Comparison of ENCODE assay signal across 29 cellular contexts in genomic region chr10:16728266-16728665, GRCh38.
"Had no signal": no experiment of that assay in that cellular context is flagged by ENCODE, and none has a peak within 500 bp of the region (broad histone marks: within the 10 kb centered on the region; RNA-seq: fewer than 3 reads in every experiment).

No MANE protein-coding gene starts in this region.

- H3K4me3 ChIP-seq: adrenal gland, body of pancreas, colonic mucosa, esophagus muscularis mucosa, gastroesophageal sphincter, heart right ventricle, hepatocyte had no signal

- H3K36me3 ChIP-seq: adrenal gland, colonic mucosa, WERI-Rb-1 had no signal

- H3K4me2 ChIP-seq: hepatocyte had no signal

- H3K27me3 ChIP-seq: adrenal gland, body of pancreas, colonic mucosa, esophagus muscularis mucosa, gastroesophageal sphincter, heart right ventricle, hepatocyte had no signal

- H2AFZ ChIP-seq: hepatocyte had no signal

- H3K9me3 ChIP-seq: adrenal gland, body of pancreas, colonic mucosa, esophagus muscularis mucosa, gastroesophageal sphincter had no signal

- ATAC-seq: activated CD4-positive, alpha-beta T cell treated with anti-CD3 and anti-CD28 coated beads for 36 hours; activated CD8-positive, alpha-beta memory T cell treated with anti-CD3 and anti-CD28 coated beads, Interleukin-2, amount 10 ng/mL, durations not matched to agents 7 days and 5 days; activated CD8-positive, alpha-beta T cell treated with anti-CD3 and anti-CD28 coated beads, Interleukin-2, amount 10 ng/mL, durations not matched to agents 7 days and 5 days; activated naive CD8-positive, alpha-beta T cell treated with anti-CD3 and anti-CD28 coated beads, Interleukin-2, amount 50 U/mL, for 24 hours; body of pancreas; gastroesophageal sphincter; heart right ventricle had no signal

- DNase-seq: activated B cell treated with CpG ODN at 0.5 μM for 24 hours; activated CD4-positive, alpha-beta memory T cell treated with anti-CD3 and anti-CD28 coated beads for 36 hours; activated CD4-positive, alpha-beta T cell treated with anti-CD3 and anti-CD28 coated beads for 36 hours; activated CD4-positive, alpha-beta T cell treated with anti-CD3 and anti-CD28 coated beads, Interleukin-2, amount 10 ng/mL, durations not matched to agents 24 days and 14 days; activated CD4-positive, CD25-positive, alpha-beta regulatory T cell treated with anti-CD3 and anti-CD28 coated beads, Interleukin-2, amount 50 U/mL, for 72 hours; activated CD8-positive, alpha-beta memory T cell treated with anti-CD3 and anti-CD28 coated beads, Interleukin-2, amount 10 ng/mL, durations not matched to agents 7 days and 5 days; activated CD8-positive, alpha-beta memory T cell treated with anti-CD3 and anti-CD28 coated beads, Interleukin-2, amount 50 U/mL, for 4 hours; activated CD8-positive, alpha-beta T cell treated with anti-CD3 and anti-CD28 coated beads, Interleukin-2, amount 10 ng/mL, durations not matched to agents 7 days and 5 days; activated effector memory CD4-positive, alpha-beta T cell treated with anti-CD3 and anti-CD28 coated beads, Interleukin-2, amount 50 U/mL, for 16 hours; activated naive CD4-positive, alpha-beta T cell treated with anti-CD3 and anti-CD28 coated beads for 36 hours; activated naive CD8-positive, alpha-beta T cell treated with anti-CD3 and anti-CD28 coated beads for 36 hours; activated naive CD8-positive, alpha-beta T cell treated with anti-CD3 and anti-CD28 coated beads, Interleukin-2, amount 50 U/mL, for 24 hours; activated T-cell treated with anti-CD3 and anti-CD28 coated beads, Interleukin-2, amount 50 U/mL, for 1 hour; activated T-cell treated with anti-CD3 and anti-CD28 coated beads, Interleukin-2, amount 50 U/mL, for 48 hours; adrenal gland; amygdala; aorta; body of pancreas; caudate nucleus; colonic mucosa; effector CD8-positive, alpha-beta T cell; erythroblast; foreskin melanocyte; heart right ventricle; T-helper 2 cell; WERI-Rb-1 had no signal

- H3K79me2 ChIP-seq: hepatocyte had no signal

- H3K4me1 ChIP-seq: adrenal gland, body of pancreas, colonic mucosa, esophagus muscularis mucosa, gastroesophageal sphincter had no signal

- H3K27ac ChIP-seq: adrenal gland, body of pancreas, colonic mucosa, esophagus muscularis mucosa, gastroesophageal sphincter, heart right ventricle, hepatocyte, WERI-Rb-1 had no signal
